ENCODE assay signal across 1 cellular context in genomic region chr12:52009081-52009751, GRCh38.
TF ChIP-seq lines count a peak whose summit lies in the region.

No MANE protein-coding gene starts in this region.

TF ChIP-seq in GM23338, 12 proteins besides CTCF, POLR2A, EP300 and RAD21 (continued from another document):
- TF ChIP-seq ZNF462 (CRISPR knock-in tag; IDR thresholded peaks at IDR 0.05) (no peak), CREB1 (CRISPR knock-in tag; IDR thresholded peaks at IDR 0.05; ENCODE audit: low read depth) (no peak), NANOG (IDR thresholded peaks at IDR 0.05; ENCODE audit: borderline replicate concordance) (no peak), EZH2 (IDR thresholded peaks at IDR 0.05; ENCODE audit: low read depth, unreplicated experiment) (no peak)
